ENCODE assay signal across 8 cellular contexts in the genomic region with DNA sequence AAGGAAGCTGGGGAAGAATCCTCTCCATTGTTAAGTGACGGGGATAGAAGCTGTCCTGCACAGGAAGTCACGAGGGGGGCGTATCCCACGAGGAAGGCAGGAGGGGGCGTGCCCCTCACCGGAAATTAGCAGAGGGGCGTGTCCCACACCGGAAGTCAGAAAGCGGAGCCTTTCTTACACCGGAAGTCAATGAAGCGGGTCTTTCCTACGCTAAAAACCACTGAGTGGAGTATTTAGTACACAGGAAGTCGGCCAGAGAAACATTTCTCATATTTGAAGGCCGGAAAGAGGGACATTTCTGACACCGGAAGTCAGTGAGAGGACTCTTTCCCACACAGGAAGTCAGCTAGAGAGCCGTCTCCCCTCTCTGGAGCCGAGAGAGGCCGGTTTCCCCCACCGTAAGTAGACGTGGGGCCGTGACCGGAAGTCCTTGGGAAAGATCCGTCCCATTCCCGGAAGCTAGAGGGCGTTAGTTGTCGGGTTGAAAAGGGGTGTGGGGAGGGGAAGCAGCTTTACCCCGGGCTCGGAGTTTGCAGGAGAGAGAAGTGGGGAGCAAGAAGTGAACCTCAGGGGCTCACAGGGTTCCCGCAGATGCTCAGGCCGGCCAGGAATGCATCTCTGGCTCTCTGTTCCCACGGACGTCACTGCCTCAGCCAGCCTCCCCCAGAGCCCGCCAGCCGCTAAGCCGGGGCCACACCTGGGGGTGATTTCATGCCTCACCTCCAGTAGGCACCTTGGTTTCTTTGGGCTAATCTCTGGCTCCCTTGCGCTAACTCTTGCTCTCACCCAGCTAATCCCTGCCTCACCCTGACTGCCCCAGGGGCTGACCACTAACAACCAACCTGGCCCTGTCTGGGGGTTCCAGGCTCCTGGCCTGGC. TPM values are rescaled to one million over a fixed set of nuclear protein-coding genes. Genes with fewer than 3 reads are reported as not detected.
DNase-seq lines count a peak whose midpoint lies in the region; ATAC-seq, FAIRE-seq and TF ChIP-seq lines count a peak whose summit lies in the region.

No MANE protein-coding gene starts in this region.

- H3K9ac ChIP-seq in H1 (replicated peaks in 1 of 4; ENCODE audit: extremely low read depth in 1 of 4, low read depth in 3 of 4, low read length in 3 of 4) = peak overlapping the region in 3 of 4 experiments; percentile 51 to 64 (median 52); a peak in 6 of 7 replicates

- H3K14ac ChIP-seq in H1 (ENCODE audit: insufficient read length) = no peak overlapping the region

- H3K36me3 ChIP-seq in H1 (ENCODE audit: control insufficient read depth in 2 of 4, insufficient read depth in 4 of 4, low read length in 3 of 4) = peaks cover 2 to 13% (median 4%) of the 10 kb centered on the region in 4 experiments; a peak in 4 of 8 replicates

- no peak overlapping the region for H2BK20ac ChIP-seq in H1 (ENCODE audit: low read length)

- H2BK120ac ChIP-seq in H1 (replicated peaks; ENCODE audit: low read depth, low read length) = no peak overlapping the region

- H2AK5ac ChIP-seq in H1 (ENCODE audit: low read depth, low read length) = 0 out of 2 replicates have a peak overlapping the region, but pooled peaks have one; percentile 2

- peak overlapping the region; percentile 89 for H2BK5ac ChIP-seq in H1 (ENCODE audit: low read depth, low read length)

- peak overlapping the region; percentile 82 to 100 for H3K4me2 ChIP-seq in H1 (ENCODE audit: insufficient read depth in 1 of 2, low read depth in 2 of 2, low read length in 2 of 2)

- peak overlapping the region; percentile 51 for H4K8ac ChIP-seq in H1 (ENCODE audit: extremely low read depth, insufficient read depth, low read length)

- peaks cover 70% of the 10 kb centered on the region for H3K4me1 Mint-ChIP-seq in activated CD8-positive, alpha-beta memory T cell treated with anti-CD3 and anti-CD28 coated beads, Interleukin-2, amount 10 ng/mL, durations not matched to agents 7 days and 5 days

- no peaks in the 10 kb centered on the region for H4K20me1 ChIP-seq in H1 (replicated peaks in 1 of 2; ENCODE audit: control insufficient read depth in 1 of 2, insufficient read depth in 2 of 2, low read length in 2 of 2)

- H3K79me2 ChIP-seq in H1 (ENCODE audit: control insufficient read depth in 1 of 2, insufficient read depth in 2 of 2, low read length in 2 of 2) = peaks cover 0 to 8% of the 10 kb centered on the region in 2 experiments; a peak in 1 of 4 replicates

- peak overlapping the region; percentile 71 for H4K91ac ChIP-seq in H1 (replicated peaks; ENCODE audit: insufficient read length, low read length)

- peak overlapping the region; percentile 97 for H3K27ac Mint-ChIP-seq in activated CD8-positive, alpha-beta memory T cell treated with anti-CD3 and anti-CD28 coated beads, Interleukin-2, amount 10 ng/mL, durations not matched to agents 7 days and 5 days

- no peak overlapping the region; the same call in 1 of the 2 replicates for H2BK15ac ChIP-seq in H1 (ENCODE audit: low read length)

- peak in 1 of 2 experiments; percentile 31; a peak in 2 of 4 replicates for TF ChIP-seq RAD21 in H1 (IDR thresholded peaks at IDR 0.05 in 1 of 2, conservative IDR thresholded peaks at IDR 0.05 in 1 of 2; ENCODE audit: low read depth in 2 of 2, low read length in 2 of 2)

- POLR2A ChIA-PET in H1 (lab: Charles Lee; ENCODE audit: partially characterized antibody) = interaction anchor here (0.7 to 5.3 kb wide), 21 partner anchors 8 to 634 kb away, joined by 3 to 43 read pairs (median 4); a partner anchor contains a TSS

- H3K9me3 ChIP-seq in H1 (ENCODE audit: insufficient read depth in 2 of 2, low read depth in 1 of 2, low read length in 1 of 2) = no peaks in the 10 kb centered on the region

- peak overlapping the region; percentile 70 for H3K4ac ChIP-seq in H1 (replicated peaks; ENCODE audit: insufficient read length, low read depth, low read length)

- peak; percentile 51 to 76 (median 68) for TF ChIP-seq CTCF in H1 (IDR thresholded peaks at IDR 0.05; ENCODE audit: control extremely low read depth in 1 of 3, insufficient read depth in 1 of 3, low read depth in 1 of 3, low read length in 3 of 3)

- peaks cover 27% of the 10 kb centered on the region for H3K36me3 Mint-ChIP-seq in activated CD8-positive, alpha-beta memory T cell treated with anti-CD3 and anti-CD28 coated beads, Interleukin-2, amount 10 ng/mL, durations not matched to agents 7 days and 5 days

- peak; percentile 75 to 85 for TF ChIP-seq POLR2A in H1 (IDR thresholded peaks at IDR 0.05; ENCODE audit: control extremely low read depth in 1 of 2, low read depth in 2 of 2, low read length in 2 of 2)

- H3K9me3 Mint-ChIP-seq in activated CD8-positive, alpha-beta memory T cell treated with anti-CD3 and anti-CD28 coated beads, Interleukin-2, amount 10 ng/mL, durations not matched to agents 7 days and 5 days (ENCODE audit: low read depth) = no peaks in the 10 kb centered on the region

- H3K4me3 Mint-ChIP-seq in activated CD8-positive, alpha-beta memory T cell treated with anti-CD3 and anti-CD28 coated beads, Interleukin-2, amount 10 ng/mL, durations not matched to agents 7 days and 5 days = peak overlapping the region; percentile 93

- H3K23ac ChIP-seq in H1 (ENCODE audit: insufficient read length) = no peak overlapping the region

- peak; percentile 86 for FAIRE-seq in H1 (lab: Jason Lieb, UNC)

- H3K4me3 ChIP-seq in H1 (ENCODE audit: extremely low read depth in 1 of 4, insufficient read depth in 2 of 4, low read depth in 3 of 4, low read length in 4 of 4) = peak overlapping the region; percentile 70 to 81 (median 71)

- DNase-seq in COLO829 (ENCODE audit: low spot score) (peak; percentile 94), HPDE6-E6E7 (ENCODE audit: extremely low spot score) (peak; percentile 73), NOMO-1 treated with DMSO at 0.1 percent for 48 hours (lab: John Stamatoyannopoulos, UW; ENCODE audit: unreplicated experiment) (peak; percentile 100), H1 (ENCODE audit: low read depth in 1 of 2, low spot score in 2 of 2) (peak; percentile 80 to 94), mesenteric fat pad (ENCODE audit: low spot score) (peak; percentile 95)
- DNase-seq in activated CD8-positive, alpha-beta memory T cell treated with anti-CD3 and anti-CD28 coated beads, Interleukin-2, amount 10 ng/mL, durations not matched to agents 7 days and 5 days = peak; percentile 98
- peak; percentile 86 for DNase-seq in stimulated activated CD8-positive, alpha-beta memory T cell treated with anti-CD3 and anti-CD28 coated beads, Interleukin-15, amount 100 ng/mL, for 1 hour (ENCODE audit: low read depth)

- peaks cover 11% of the 10 kb centered on the region for H3K23me2 ChIP-seq in H1 (ENCODE audit: low read depth, low read length)

- peaks cover 5% of the 10 kb centered on the region for H3K79me1 ChIP-seq in H1 (ENCODE audit: low read depth, low read length)

- no peak overlapping the region for H2AFZ ChIP-seq in H1 (ENCODE audit: low read length)

- peak; percentile 70 for ATAC-seq in GM19463 (IDR thresholded peaks at IDR 0.05; ENCODE audit: unreplicated experiment)
- peak; percentile 67 for ATAC-seq in activated CD8-positive, alpha-beta memory T cell treated with anti-CD3 and anti-CD28 coated beads, Interleukin-2, amount 10 ng/mL, durations not matched to agents 7 days and 5 days

- H3K27ac ChIP-seq in H1 (ENCODE audit: low read depth, low read length) = peak overlapping the region; percentile 79

- TF ChIP-seq EP300 in H1 (IDR thresholded peaks at IDR 0.05; ENCODE audit: borderline replicate concordance in 1 of 2, low read depth in 2 of 2, low read length in 2 of 2) = no peak

- H2BK12ac ChIP-seq in H1 (ENCODE audit: low read depth, low read length) = 0 out of 2 replicates have a peak overlapping the region, but pooled peaks have one; percentile 35

- H4K5ac ChIP-seq in H1 (ENCODE audit: insufficient read length, low read depth, low read length) = peak overlapping the region; percentile 70

- no peaks in the 10 kb centered on the region for H3K27me3 ChIP-seq in H1 (replicated peaks in 1 of 4; ENCODE audit: control insufficient read depth in 3 of 4, extremely low read depth in 1 of 4, insufficient read depth in 3 of 4, low read length in 3 of 4)

- CTCF ChIA-PET in activated CD8-positive, alpha-beta memory T cell treated with anti-CD3 and anti-CD28 coated beads, Interleukin-2, amount 10 ng/mL, durations not matched to agents 7 days and 5 days (lab: Charles Lee) = interaction anchor here (0.7 to 3.8 kb wide), 16 partner anchors 8 to 242 kb away, joined by 3 to 17 read pairs (median 4); a partner anchor contains a TSS
- CTCF ChIA-PET in H1 (lab: Charles Lee; ENCODE audit: partially characterized antibody) = interaction anchor here (0.6 to 2.0 kb wide), 19 partner anchors 9 to 738 kb away, joined by 3 to 8 read pairs (median 3); no protein-coding TSS in a partner anchor

- no peak overlapping the region for H3K56ac ChIP-seq in H1 (replicated peaks; ENCODE audit: insufficient read length, low read depth, low read length)

- WGBS in H1 (ENCODE audit: extremely low coverage in 1 of 2, insufficient coverage in 1 of 2, insufficient read length in 1 of 2, insufficient replicate concordance in 2 of 2, low coverage in 1 of 2, low lambda C conversion rate in 2 of 2, missing lambda C conversion rate in 1 of 2), 2 experiments = 3% methylated on average over 36 of the region's 36 CpGs; no CpG with 5 or more reads in 1 of the 2 experiments

- no peaks in the 10 kb centered on the region for H3K27me3 Mint-ChIP-seq in activated CD8-positive, alpha-beta memory T cell treated with anti-CD3 and anti-CD28 coated beads, Interleukin-2, amount 10 ng/mL, durations not matched to agents 7 days and 5 days

- H3K4me1 ChIP-seq in H1 (replicated peaks in 1 of 4; ENCODE audit: control insufficient read depth in 3 of 4, insufficient read depth in 4 of 4, low read length in 3 of 4) = peaks cover 4 to 24% (median 18%) of the 10 kb centered on the region in 4 experiments

- H3K18ac ChIP-seq in H1 (ENCODE audit: extremely low read depth, low read length) = peak overlapping the region; percentile 82

RNA-seq across cellular contexts. Expression of a gene that starts 15.4 kb away (rescaled TPM):
- total RNA-seq in activated CD8-positive, alpha-beta memory T cell treated with anti-CD3 and anti-CD28 coated beads, Interleukin-2, amount 10 ng/mL, durations not matched to agents 7 days and 5 days = 100 to 1,000 TPM in 1 of 2 experiments, 10 to 100 TPM in 1; 66.5 to 125 TPM
- total RNA-seq in H1 (2021; fragmentation: NEBNext Ultra II Directional; extraction: Animal tissue kit (Norgen Biotek cat#: 25700)) = 33.8 and 36.0 TPM in 2 replicates
- polyA plus RNA-seq in H1 (2011; rRNA removed) = 27.6 and 38.3 TPM in 2 replicates
- polyA plus RNA-seq in H1 (2011; cell fraction: cytosol; rRNA removed) = 55.4 TPM
- 134 TPM for polyA plus RNA-seq in H1 (2011; cell fraction: nucleus; rRNA removed)
- polyA plus RNA-seq in H1 (2012, experiment 1 of 2) = 55.6 to 81.0 TPM (median 63.3 TPM) in 4 replicates
- 4.6 TPM for polyA plus RNA-seq in H1 (2012, experiment 2 of 2)
- 44.4 TPM for polyA plus RNA-seq in H1 (2013, experiment 1 of 2)
- 37.1 TPM for polyA plus RNA-seq in H1 (2013, experiment 2 of 2)
- polyA minus RNA-seq in H1 (2011; rRNA and poly(A)+ RNA removed) = 75.5 and 135 TPM in 2 replicates
- polyA minus RNA-seq in H1 (2011; cell fraction: cytosol; rRNA and poly(A)+ RNA removed) = 20.6 TPM
- 72.4 TPM for polyA minus RNA-seq in H1 (2011; cell fraction: nucleus; rRNA and poly(A)+ RNA removed)
- 2.5 TPM for total RNA-seq in mesenteric fat pad

RNA-seq across cellular contexts. Expression of a gene that starts 51.1 kb away (rescaled TPM):
- total RNA-seq in activated CD8-positive, alpha-beta memory T cell treated with anti-CD3 and anti-CD28 coated beads, Interleukin-2, amount 10 ng/mL, durations not matched to agents 7 days and 5 days = under 1 TPM in 1 of 2 experiments, not detected in 1; 0.38 TPM
- 0.67 and 1.5 TPM in 2 replicates for total RNA-seq in H1 (2021; fragmentation: NEBNext Ultra II Directional; extraction: Animal tissue kit (Norgen Biotek cat#: 25700))
- polyA plus RNA-seq in H1 (2011; rRNA removed) = 2.2 and 3.1 TPM in 2 replicates
- 2.0 TPM for polyA plus RNA-seq in H1 (2011; cell fraction: cytosol; rRNA removed)
- polyA plus RNA-seq in H1 (2011; cell fraction: nucleus; rRNA removed) = 1.4 TPM
- 0.84 to 2.4 TPM (median 1.9 TPM) in 4 replicates for polyA plus RNA-seq in H1 (2012, experiment 1 of 2)
- polyA plus RNA-seq in H1 (2012, experiment 2 of 2) = 1.5 TPM
- polyA plus RNA-seq in H1 (2013, experiment 1 of 2) = 1.7 TPM
- polyA plus RNA-seq in H1 (2013, experiment 2 of 2) = 2.0 TPM
- polyA minus RNA-seq in H1 (2011; rRNA and poly(A)+ RNA removed) = 0.56 and 0.69 TPM in 2 replicates
- not detected for polyA minus RNA-seq in H1 (2011; cell fraction: cytosol; rRNA and poly(A)+ RNA removed)
- polyA minus RNA-seq in H1 (2011; cell fraction: nucleus; rRNA and poly(A)+ RNA removed) = not detected
- total RNA-seq in mesenteric fat pad = not detected

RNA-seq across cellular contexts. Expression of a gene that starts 55.0 kb away (rescaled TPM):
- under 1 TPM in 1 of 2 experiments, not detected in 1; 0.38 TPM for total RNA-seq in activated CD8-positive, alpha-beta memory T cell treated with anti-CD3 and anti-CD28 coated beads, Interleukin-2, amount 10 ng/mL, durations not matched to agents 7 days and 5 days
- total RNA-seq in H1 (2021; fragmentation: NEBNext Ultra II Directional; extraction: Animal tissue kit (Norgen Biotek cat#: 25700)) = 1.7 and 4.2 TPM in 2 replicates
- 6.0 and 7.2 TPM in 2 replicates for polyA plus RNA-seq in H1 (2011; rRNA removed)
- 7.5 TPM for polyA plus RNA-seq in H1 (2011; cell fraction: cytosol; rRNA removed)
- polyA plus RNA-seq in H1 (2011; cell fraction: nucleus; rRNA removed) = 5.0 TPM
- 2.7 to 5.7 TPM (median 5.2 TPM) in 4 replicates for polyA plus RNA-seq in H1 (2012, experiment 1 of 2)
- polyA plus RNA-seq in H1 (2012, experiment 2 of 2) = 3.9 TPM
- polyA plus RNA-seq in H1 (2013, experiment 1 of 2) = 7.7 TPM
- 7.4 TPM for polyA plus RNA-seq in H1 (2013, experiment 2 of 2)
- polyA minus RNA-seq in H1 (2011; rRNA and poly(A)+ RNA removed) = 1.7 and 4.1 TPM in 2 replicates
- 2.9 TPM for polyA minus RNA-seq in H1 (2011; cell fraction: cytosol; rRNA and poly(A)+ RNA removed)
- polyA minus RNA-seq in H1 (2011; cell fraction: nucleus; rRNA and poly(A)+ RNA removed) = 1.3 TPM
- 2.8 TPM for total RNA-seq in mesenteric fat pad

Comparison
In these comparisons a context has a peak if more than half of its experiments do, and no peak if none do; other contexts are left out.
1. Peak in every context shown above with its lines: DNase-seq, ATAC-seq, H3K4me3 ChIP-seq and H3K27ac ChIP-seq.